In the genomic region with DNA sequence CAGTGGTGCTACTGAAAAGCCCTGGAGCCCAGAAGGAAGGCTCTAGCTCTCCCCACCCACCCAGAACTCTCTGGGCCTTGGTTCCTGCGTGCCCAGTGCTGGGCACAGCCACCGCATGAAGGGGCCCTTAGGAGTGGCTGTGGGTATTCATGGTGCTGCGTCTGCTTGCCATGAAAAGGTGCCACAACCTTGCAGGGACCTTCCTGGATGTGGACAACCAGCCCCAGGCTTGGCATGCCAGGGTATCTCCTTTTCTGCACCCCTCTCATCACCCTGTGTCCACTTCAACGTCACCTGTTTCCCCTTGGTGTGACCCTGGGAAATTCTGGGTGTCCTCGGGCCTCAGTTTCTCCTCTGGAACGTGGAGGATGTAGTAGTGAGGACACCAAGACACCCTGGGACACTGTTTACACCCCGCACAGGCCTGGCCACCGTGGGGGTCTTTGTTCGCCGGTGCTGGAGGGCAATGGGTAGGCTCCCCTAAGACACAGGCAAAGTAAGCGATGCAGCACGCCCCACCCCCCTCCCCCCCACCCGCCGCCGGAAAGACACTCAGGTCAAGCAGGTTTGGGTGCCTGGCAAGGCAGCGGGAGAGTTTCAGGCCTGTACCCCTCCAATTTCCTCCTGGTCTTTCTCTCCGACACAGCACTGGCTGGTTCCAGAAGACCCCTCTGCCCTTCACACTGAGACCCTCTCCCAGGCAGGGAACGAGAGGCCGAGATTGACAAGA, we compare ENCODE assay signal across 26 cellular contexts. TPM values are rescaled to one million over a fixed set of nuclear protein-coding genes. Genes with fewer than 3 reads are reported as not detected.
A peak's percentile ranks its signal among the peaks of the same experiment; 100 is the strongest.
DNase-seq lines count a peak whose midpoint lies in the region; ATAC-seq and TF ChIP-seq lines count a peak whose summit lies in the region.
"Had no signal": no experiment of that assay in that cellular context is flagged by ENCODE, and none has a peak within 500 bp of the region (broad histone marks: within the 10 kb centered on the region; RNA-seq: fewer than 3 reads in every experiment).

No MANE protein-coding gene starts in this region.

- peaks cover 7% of the 10 kb centered on the region; the same call in 1 of the 2 replicates for H3K9me1 ChIP-seq in IMR-90 (ENCODE audit: insufficient read depth, low read length)

- peaks cover 3% of the 10 kb centered on the region for H3K27me3 Mint-ChIP-seq in activated CD4-positive, alpha-beta T cell treated with anti-CD3 and anti-CD28 coated beads for 36 hours
- H3K27me3 Mint-ChIP-seq in stimulated activated memory B cell treated with anti-CD40 and anti-IgM and Interleukin-4, amounts not matched to agents 10 μg/mL and 1 μg/mL and 100 μg/mL, for 72 hours: peaks cover 25% of the 10 kb centered on the region
- H3K27me3 Mint-ChIP-seq: activated T-helper 17 cell treated with anti-CD3 and anti-CD28 coated beads, Interleukin-2, amount 50 U/mL, for 72 hours; CD4-positive, alpha-beta T cell had no signal

- H3K27ac Mint-ChIP-seq in activated CD4-positive, alpha-beta T cell treated with anti-CD3 and anti-CD28 coated beads for 36 hours: no peak overlapping the region
- H3K27ac Mint-ChIP-seq in stimulated activated memory B cell treated with anti-CD40 and anti-IgM and Interleukin-4, amounts not matched to agents 10 μg/mL and 1 μg/mL and 100 μg/mL, for 72 hours: no peak overlapping the region
- H3K27ac Mint-ChIP-seq: activated CD8-positive, alpha-beta memory T cell treated with anti-CD3 and anti-CD28 coated beads, Interleukin-2, amount 10 ng/mL, durations not matched to agents 7 days and 5 days; activated naive CD8-positive, alpha-beta T cell treated with anti-CD3 and anti-CD28 coated beads, Interleukin-2, amount 10 ng/mL, durations not matched to agents 7 days and 5 days; activated T-helper 17 cell treated with anti-CD3 and anti-CD28 coated beads, Interleukin-2, amount 50 U/mL, for 72 hours; CD4-positive, alpha-beta T cell; WTC11 had no signal

- DNase-seq in IMR-90 (no peak), mammary epithelial cell (no peak), mesenchymal stem cell (no peak), AML-193 (lab: John Stamatoyannopoulos, UW) (no peak), ecto neural progenitor cell (ENCODE audit: low spot score) (no peak)
- DNase-seq in activated CD4-positive, alpha-beta T cell treated with anti-CD3 and anti-CD28 coated beads for 36 hours: no peak
- DNase-seq: activated CD8-positive, alpha-beta memory T cell treated with anti-CD3 and anti-CD28 coated beads, Interleukin-2, amount 10 ng/mL, durations not matched to agents 7 days and 5 days; activated naive CD8-positive, alpha-beta T cell treated with anti-CD3 and anti-CD28 coated beads, Interleukin-2, amount 10 ng/mL, durations not matched to agents 7 days and 5 days; cerebellar nuclear complex; GM23248; Kasumi-1; MV-4-11; NCI-H2107; OCI-M1; stimulated activated CD4-positive, alpha-beta T cell treated with anti-CD3 and anti-CD28 coated beads, Interleukin-4, amount 100 ng/mL, for 24 hours; stimulated activated naive CD4-positive, alpha-beta T cell treated with Interleukin-2 at 50 U/mL for 16 hours; T-helper 9 cell had no signal

- H4K20me1 ChIP-seq in IMR-90 (ENCODE audit: insufficient read depth, low read length): no peaks in the 10 kb centered on the region
- H4K20me1 ChIP-seq in mammary epithelial cell (ENCODE audit: insufficient read depth, low read length): no peaks in the 10 kb centered on the region

- TF ChIP-seq RAD21 in IMR-90 (IDR thresholded peaks at IDR 0.05; ENCODE audit: low read length): no peak

- H3K79me1 ChIP-seq in IMR-90 (ENCODE audit: low read depth in 1 of 2, low read length in 2 of 2) (no peaks in the 10 kb centered on the region), mesenchymal stem cell (replicated peaks; ENCODE audit: low read length, poor library complexity, severe bottlenecking) (no peaks in the 10 kb centered on the region)

- no peak overlapping the region for H4K8ac ChIP-seq in IMR-90 (ENCODE audit: low read depth in 2 of 2, low read length in 2 of 2)
- no peak overlapping the region for H4K8ac ChIP-seq in mesenchymal stem cell (ENCODE audit: low read length)

- ATAC-seq in IMR-90 (ENCODE audit: low read depth): no peak
- no peak for ATAC-seq in activated CD4-positive, alpha-beta T cell treated with anti-CD3 and anti-CD28 coated beads for 36 hours
- ATAC-seq in stimulated activated memory B cell treated with anti-CD40 and anti-IgM and Interleukin-4, amounts not matched to agents 10 μg/mL and 1 μg/mL and 100 μg/mL, for 72 hours: no peak
- ATAC-seq: activated CD8-positive, alpha-beta memory T cell treated with anti-CD3 and anti-CD28 coated beads, Interleukin-2, amount 10 ng/mL, durations not matched to agents 7 days and 5 days; activated T-helper 17 cell treated with anti-CD3 and anti-CD28 coated beads, Interleukin-2, amount 50 U/mL, for 72 hours; HepG2; right lobe of liver; WTC11 had no signal

- no peaks in the 10 kb centered on the region for H3K36me3 Mint-ChIP-seq in activated CD4-positive, alpha-beta T cell treated with anti-CD3 and anti-CD28 coated beads for 36 hours (ENCODE audit: low read depth)
- no peaks in the 10 kb centered on the region for H3K36me3 Mint-ChIP-seq in stimulated activated memory B cell treated with anti-CD40 and anti-IgM and Interleukin-4, amounts not matched to agents 10 μg/mL and 1 μg/mL and 100 μg/mL, for 72 hours
- H3K36me3 Mint-ChIP-seq: activated CD8-positive, alpha-beta memory T cell treated with anti-CD3 and anti-CD28 coated beads, Interleukin-2, amount 10 ng/mL, durations not matched to agents 7 days and 5 days; activated naive CD8-positive, alpha-beta T cell treated with anti-CD3 and anti-CD28 coated beads, Interleukin-2, amount 10 ng/mL, durations not matched to agents 7 days and 5 days; WTC11 had no signal

- H3K4me3 ChIP-seq in IMR-90 (ENCODE audit: insufficient read depth, low read depth, low read length) (no peak overlapping the region), mammary epithelial cell (replicated peaks in 1 of 3; ENCODE audit: insufficient read depth in 1 of 3, low read depth in 2 of 3, low read length in 3 of 3) (no peak overlapping the region), mesenchymal stem cell (ENCODE audit: insufficient read depth in 1 of 2, low read depth in 1 of 2, low read length in 2 of 2) (no peak overlapping the region), skin epidermis (no peak overlapping the region)
- H3K4me3 ChIP-seq: GM23248, right lobe of liver, testis had no signal

- H3K36me3 ChIP-seq in IMR-90 (ENCODE audit: control insufficient read depth, insufficient read depth, low read length) (no peaks in the 10 kb centered on the region), mammary epithelial cell (ENCODE audit: insufficient read depth, low read length) (no peaks in the 10 kb centered on the region), mesenchymal stem cell (ENCODE audit: control insufficient read depth in 1 of 2, insufficient read depth in 2 of 2, low read depth in 1 of 2, low read length in 2 of 2) (no peaks in the 10 kb centered on the region)
- H3K36me3 ChIP-seq: right lobe of liver had no signal

- H3K27me3 ChIP-seq in IMR-90 (ENCODE audit: control insufficient read depth, insufficient read depth, low read length) (peaks cover 7% of the 10 kb centered on the region; the same call in 1 of the 2 replicates), mammary epithelial cell (ENCODE audit: insufficient read depth, low read length) (no peaks in the 10 kb centered on the region), mesenchymal stem cell (ENCODE audit: control insufficient read depth in 1 of 2, insufficient read depth in 1 of 2, low read length in 2 of 2) (peaks cover 4 to 9% of the 10 kb centered on the region in 2 experiments)
- H3K27me3 ChIP-seq: right lobe of liver, testis had no signal

- no peaks in the 10 kb centered on the region for H3K79me2 ChIP-seq in mammary epithelial cell (ENCODE audit: insufficient read depth, low read length)

- in situ Hi-C loops in IMR-90 (cut with MboI; ENCODE audit: low sequenced_read_pairs): loop anchor here (10.0 to 25.0 kb wide), 2 partner anchors 616 to 854 kb away; no protein-coding TSS in a partner anchor
- in situ Hi-C loops in mammary epithelial cell (cut with MboI; ENCODE audit: low sequenced_read_pairs in 2 of 2): loop anchor here in 1 of 2 donors (25.0 kb wide), 1 partner anchor 604 kb away; no protein-coding TSS in a partner anchor

- no peaks in the 10 kb centered on the region for H3K4me1 Mint-ChIP-seq in activated CD4-positive, alpha-beta T cell treated with anti-CD3 and anti-CD28 coated beads for 36 hours
- peaks cover 9% of the 10 kb centered on the region for H3K4me1 Mint-ChIP-seq in stimulated activated memory B cell treated with anti-CD40 and anti-IgM and Interleukin-4, amounts not matched to agents 10 μg/mL and 1 μg/mL and 100 μg/mL, for 72 hours
- H3K4me1 Mint-ChIP-seq: activated naive CD8-positive, alpha-beta T cell treated with anti-CD3 and anti-CD28 coated beads, Interleukin-2, amount 10 ng/mL, durations not matched to agents 7 days and 5 days; activated T-helper 17 cell treated with anti-CD3 and anti-CD28 coated beads, Interleukin-2, amount 50 U/mL, for 72 hours; WTC11 had no signal

- peak overlapping the region; percentile 39 for H2AK9ac ChIP-seq in IMR-90 (replicated peaks; ENCODE audit: low read depth, low read length, poor library complexity)

- CTCF ChIA-PET in IMR-90 (lab: Yijun Ruan, JAX) (no interaction called here), mammary epithelial cell (lab: Charles Lee; ENCODE audit: low non-redundant PET) (no interaction called here)
- CTCF ChIA-PET in activated CD4-positive, alpha-beta T cell treated with anti-CD3 and anti-CD28 coated beads for 36 hours (lab: Charles Lee): no interaction called here

- TF ChIP-seq CTCF in IMR-90 (conservative IDR thresholded peaks at IDR 0.05; ENCODE audit: low read depth, low read length) (no peak), mammary epithelial cell (conservative IDR thresholded peaks at IDR 0.05 in 1 of 2, IDR thresholded peaks at IDR 0.05 in 1 of 2; ENCODE audit: extremely low read depth in 1 of 2, insufficient read depth in 1 of 2, low read depth in 1 of 2, low read length in 2 of 2) (no peak)

- H3K4ac ChIP-seq in IMR-90 (ENCODE audit: low read depth, low read length) (no peak overlapping the region), mesenchymal stem cell (ENCODE audit: low read depth in 1 of 2, low read length in 2 of 2) (no peak overlapping the region)

- H2AFZ ChIP-seq in IMR-90 (replicated peaks; ENCODE audit: low read length, poor library complexity): no peak overlapping the region
- H2AFZ ChIP-seq in mammary epithelial cell (ENCODE audit: low read depth, low read length): peak overlapping the region; percentile 72
- H2AFZ ChIP-seq in mesenchymal stem cell (ENCODE audit: low read depth, low read length): no peak overlapping the region
- H2AFZ ChIP-seq: GM23248 had no signal

- dilution Hi-C loops in IMR-90 (cut with HindIII; ENCODE audit: low sequenced_read_pairs, unreplicated experiment): no loop called here
- dilution Hi-C loops in mammary epithelial cell (cut with HindIII; ENCODE audit: low sequenced_read_pairs): loop anchor here (25.0 kb wide), 1 partner anchor 629 kb away; the partner anchor contains the start of gene ODC1

- H4K91ac ChIP-seq in IMR-90 (ENCODE audit: insufficient read depth, low read depth, low read length) (no peak overlapping the region), mesenchymal stem cell (ENCODE audit: low read length) (no peak overlapping the region)

- no peak for TF ChIP-seq POLR2A in IMR-90 (IDR thresholded peaks at IDR 0.05; ENCODE audit: low read depth, low read length)

- H3K23ac ChIP-seq in IMR-90 (ENCODE audit: low read depth, low read length): no peak overlapping the region
- no peak overlapping the region for H3K23ac ChIP-seq in mesenchymal stem cell (ENCODE audit: low read length in 2 of 2)

- H3K27ac ChIP-seq in IMR-90 (ENCODE audit: insufficient read depth, low read length) (no peak overlapping the region), mammary epithelial cell (ENCODE audit: insufficient read depth, low read depth, low read length) (no peak overlapping the region), mesenchymal stem cell (ENCODE audit: low read length, poor library complexity, severe bottlenecking) (no peak overlapping the region), skin epidermis (peak overlapping the region in 19 of 21 experiments; percentile 13 to 80 (median 71))
- H3K27ac ChIP-seq: GM23248, right lobe of liver, testis had no signal

- H3K9ac ChIP-seq in IMR-90 (ENCODE audit: low read depth, low read length) (no peak overlapping the region), mammary epithelial cell (ENCODE audit: insufficient read depth, low read length) (no peak overlapping the region), mesenchymal stem cell (ENCODE audit: low read length) (no peak overlapping the region)
- H3K9ac ChIP-seq: GM23248 had no signal

- no peak overlapping the region for H2BK20ac ChIP-seq in IMR-90 (ENCODE audit: low read depth, low read length)

- BruUV-seq in IMR-90 (replicated peaks; lab: Mats Ljungman, UMichigan) (no TSS peak), mammary epithelial cell (replicated peaks; lab: Mats Ljungman, UMichigan) (no TSS peak)

- H2BK5ac ChIP-seq in IMR-90 (ENCODE audit: low read depth, low read length, poor library complexity, severe bottlenecking) (no peak overlapping the region), mesenchymal stem cell (ENCODE audit: low read depth, low read length, poor library complexity, severe bottlenecking) (no peak overlapping the region)

- no peak overlapping the region for H3K56ac ChIP-seq in IMR-90 (ENCODE audit: extremely low read depth, insufficient read depth, low read length)

- intact Hi-C loops in IMR-90 (cut with micrococcal nuclease) (no loop called here), mammary epithelial cell (cut with micrococcal nuclease) (no loop called here)
- intact Hi-C loops in activated CD4-positive, alpha-beta T cell treated with anti-CD3 and anti-CD28 coated beads for 36 hours (cut with DNase I, micrococcal nuclease): no loop called here

- H3K14ac ChIP-seq in IMR-90 (replicated peaks; ENCODE audit: low read depth, low read length): no peak overlapping the region
- H3K14ac ChIP-seq in mesenchymal stem cell (ENCODE audit: low read length in 2 of 2): no peak overlapping the region

- H3K4me2 ChIP-seq in IMR-90 (ENCODE audit: low read depth, low read length) (no peak overlapping the region), mammary epithelial cell (ENCODE audit: insufficient read depth, low read depth, low read length) (no peak overlapping the region), mesenchymal stem cell (ENCODE audit: low read length, poor library complexity, severe bottlenecking) (no peak overlapping the region)

- H3K9me3 Mint-ChIP-seq in activated CD4-positive, alpha-beta T cell treated with anti-CD3 and anti-CD28 coated beads for 36 hours (ENCODE audit: low read depth): no peaks in the 10 kb centered on the region
- H3K9me3 Mint-ChIP-seq in stimulated activated memory B cell treated with anti-CD40 and anti-IgM and Interleukin-4, amounts not matched to agents 10 μg/mL and 1 μg/mL and 100 μg/mL, for 72 hours: no peaks in the 10 kb centered on the region
- H3K9me3 Mint-ChIP-seq: activated naive CD8-positive, alpha-beta T cell treated with anti-CD3 and anti-CD28 coated beads, Interleukin-2, amount 10 ng/mL, durations not matched to agents 7 days and 5 days; activated T-helper 17 cell treated with anti-CD3 and anti-CD28 coated beads, Interleukin-2, amount 50 U/mL, for 72 hours; CD4-positive, alpha-beta T cell; nephron; WTC11 had no signal

- H3K9me3 ChIP-seq in IMR-90 (ENCODE audit: control insufficient read depth, insufficient read depth, low read length) (no peaks in the 10 kb centered on the region), mammary epithelial cell (replicated peaks; ENCODE audit: insufficient read depth, low read length) (no peaks in the 10 kb centered on the region), mesenchymal stem cell (ENCODE audit: control insufficient read depth, low read length) (no peaks in the 10 kb centered on the region)
- H3K9me3 ChIP-seq: right lobe of liver, testis had no signal

- H2BK12ac ChIP-seq in mesenchymal stem cell (ENCODE audit: low read length in 2 of 2): no peak overlapping the region

- H3K4me1 ChIP-seq in IMR-90 (ENCODE audit: control insufficient read depth, insufficient read depth, low read length) (peaks cover 13% of the 10 kb centered on the region), mammary epithelial cell (ENCODE audit: insufficient read depth, low read length) (peaks cover 14% of the 10 kb centered on the region), mesenchymal stem cell (ENCODE audit: control insufficient read depth, insufficient read depth, low read depth, low read length) (peaks cover under 1% of the 10 kb centered on the region)

- H2AK5ac ChIP-seq in IMR-90 (ENCODE audit: low read depth, low read length) (no peak overlapping the region), mesenchymal stem cell (ENCODE audit: low read length, severe bottlenecking) (no peak overlapping the region)

- H2BK120ac ChIP-seq in IMR-90 (ENCODE audit: low read depth, low read length): no peak overlapping the region
- no peak overlapping the region for H2BK120ac ChIP-seq in mesenchymal stem cell (ENCODE audit: low read depth, low read length)

- POLR2A ChIA-PET in IMR-90 (lab: Charles Lee; ENCODE audit: unreplicated experiment): no interaction called here
- POLR2A ChIA-PET in activated CD4-positive, alpha-beta T cell treated with anti-CD3 and anti-CD28 coated beads for 36 hours (lab: Charles Lee): no interaction called here

- no CpG with 5 or more reads among the region's 19 CpGs for WGBS in IMR-90 (ENCODE audit: extremely low coverage in 2 of 2, insufficient read length in 1 of 2), 2 experiments
- WGBS in mammary epithelial cell (ENCODE audit: low coverage, missing lambda C conversion rate): 56% methylated on average over 14 of the region's 19 CpGs
- 85% methylated on average over 16 of the region's 19 CpGs for WGBS in mesenchymal stem cell

- H3K18ac ChIP-seq in IMR-90 (ENCODE audit: low read depth, low read length): no peak overlapping the region
- no peak overlapping the region for H3K18ac ChIP-seq in mesenchymal stem cell (ENCODE audit: low read depth in 1 of 2, low read length in 2 of 2)

- no peak overlapping the region for H4K5ac ChIP-seq in IMR-90 (ENCODE audit: low read depth, low read length)

- no peak overlapping the region for H3K4me3 Mint-ChIP-seq in activated CD4-positive, alpha-beta T cell treated with anti-CD3 and anti-CD28 coated beads for 36 hours
- H3K4me3 Mint-ChIP-seq in stimulated activated memory B cell treated with anti-CD40 and anti-IgM and Interleukin-4, amounts not matched to agents 10 μg/mL and 1 μg/mL and 100 μg/mL, for 72 hours: no peak overlapping the region
- H3K4me3 Mint-ChIP-seq: activated CD8-positive, alpha-beta memory T cell treated with anti-CD3 and anti-CD28 coated beads, Interleukin-2, amount 10 ng/mL, durations not matched to agents 7 days and 5 days; activated naive CD8-positive, alpha-beta T cell treated with anti-CD3 and anti-CD28 coated beads, Interleukin-2, amount 10 ng/mL, durations not matched to agents 7 days and 5 days; activated T-helper 17 cell treated with anti-CD3 and anti-CD28 coated beads, Interleukin-2, amount 50 U/mL, for 72 hours; CD4-positive, alpha-beta T cell; nephron; WTC11 had no signal

- H2BK15ac ChIP-seq in IMR-90 (ENCODE audit: low read depth, low read length): no peak overlapping the region
- peak overlapping the region; percentile 6 for H2BK15ac ChIP-seq in mesenchymal stem cell (ENCODE audit: low read depth, poor library complexity, severe bottlenecking)

RNA-seq across cellular contexts. Expression of gene TAF1B, which starts 34.8 kb away (rescaled TPM):
- total RNA-seq in IMR-90 (2012; rRNA removed) (19.9 and 26.9 TPM in 2 replicates), mammary epithelial cell (10 to 100 TPM; 13.5 to 25.5 TPM)
- polyA plus RNA-seq in IMR-90 (2012; rRNA removed) (7.2 and 8.4 TPM in 2 replicates), mammary epithelial cell (9.4 TPM)
- 1.4 and 2.6 TPM in 2 replicates for polyA plus RNA-seq in IMR-90 (2012; cell fraction: cytosol; rRNA removed)
- 0.98 and 9.0 TPM in 2 replicates for polyA plus RNA-seq in IMR-90 (2012; cell fraction: nucleus; rRNA removed; ENCODE audit: low replicate concordance)
- 30.4 TPM for polyA minus RNA-seq in mammary epithelial cell
- polyA plus RNA-seq in mesenchymal stem cell (2013, experiment 1 of 2): 12.1 TPM
- 12.5 TPM for polyA plus RNA-seq in mesenchymal stem cell (2013, experiment 2 of 2)
- total RNA-seq in activated CD4-positive, alpha-beta T cell treated with anti-CD3 and anti-CD28 coated beads for 36 hours: 10 to 100 TPM; 28.7 to 28.8 TPM

Comparison
In these comparisons a context has a peak if more than half of its experiments do, and no peak if none do; other contexts are left out.
1. H3K27ac ChIP-seq: peak in skin epidermis (19 of 21); none in IMR-90 (single experiment), mammary epithelial cell (single experiment) and mesenchymal stem cell (single experiment).